22 cellular contexts compared by ENCODE assay signal in the genomic region with DNA sequence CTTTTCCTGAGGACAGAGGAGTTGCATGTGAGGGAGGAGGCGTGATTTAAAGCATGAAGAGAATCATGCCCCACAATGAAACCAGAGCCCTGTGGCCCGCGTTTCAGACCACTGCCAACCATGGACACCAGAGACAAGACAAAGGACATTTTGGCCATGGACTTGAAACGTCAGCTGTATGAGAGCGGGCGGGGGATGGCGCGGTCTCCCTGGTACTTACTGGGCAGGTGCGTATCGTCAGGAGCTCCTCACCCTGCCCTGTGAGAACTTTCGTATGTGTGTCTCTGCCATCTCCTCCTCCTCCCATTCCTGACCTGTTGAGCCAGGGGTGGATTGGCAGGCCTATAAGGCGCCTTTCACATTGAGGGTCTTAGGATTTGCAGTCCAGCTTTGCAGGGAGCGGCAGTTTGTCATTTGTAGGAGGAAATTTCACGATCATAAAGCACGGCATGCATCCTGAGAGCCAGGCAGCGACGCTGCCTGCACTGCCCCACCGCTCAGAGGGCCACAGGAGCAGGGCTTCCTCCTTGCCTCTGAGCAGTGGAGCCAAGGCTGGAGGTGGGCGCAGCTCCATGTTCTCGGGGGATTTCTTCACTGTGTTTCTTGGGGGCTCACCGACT.
"Had no signal": no experiment of that assay in that cellular context is flagged by ENCODE, and none has a peak within 500 bp of the region (broad histone marks: within the 10 kb centered on the region; RNA-seq: fewer than 3 reads in every experiment).

No MANE protein-coding gene starts in this region.

- H3K9me3 ChIP-seq: esophagus squamous epithelium, pancreas, prostate gland, sigmoid colon, stomach, tibial artery, upper lobe of right lung had no signal

- H3K4me3 Mint-ChIP-seq: activated naive CD4-positive, alpha-beta T cell treated with anti-CD3 and anti-CD28 coated beads, Interleukin-2, amount 10 ng/mL, durations not matched to agents 7 days and 5 days; dendritic cell treated with granulocyte-macrophage colony-stimulating factor and Interleukin-4, amounts not matched to agents 40 ng/mL and 50 ng/mL, for 4 days; nephron; stimulated activated memory B cell treated with anti-CD40 and anti-IgM and Interleukin-4, amounts not matched to agents 10 μg/mL and 1 μg/mL and 100 μg/mL, for 72 hours had no signal

- H3K27ac ChIP-seq: epithelial cell of prostate, esophagus squamous epithelium, pancreas, prostate gland, sigmoid colon, stomach, tibial artery, upper lobe of right lung had no signal

- H3K4me1 ChIP-seq: pancreas, prostate gland, sigmoid colon, stomach, tibial artery, upper lobe of right lung had no signal

- DNase-seq: activated CD4-positive, alpha-beta T cell treated with anti-CD3 and anti-CD28 coated beads for 4 hours; activated CD4-positive, alpha-beta T cell treated with anti-CD3 and anti-CD28 coated beads, Interleukin-2, amount 50 U/mL, for 48 hours; activated CD8-positive, alpha-beta memory T cell treated with anti-CD3 and anti-CD28 coated beads, Interleukin-2, amount 50 U/mL, for 4 hours; activated naive CD4-positive, alpha-beta T cell treated with anti-CD3 and anti-CD28 coated beads, Interleukin-2, amount 10 ng/mL, durations not matched to agents 7 days and 5 days; amygdala; caudate nucleus; esophagus squamous epithelium; foreskin melanocyte; left ventricle myocardium superior; mammary epithelial cell; pancreas; sigmoid colon; small intestine; stimulated activated CD4-positive, alpha-beta T cell treated with anti-CD3 and anti-CD28 coated beads, Interleukin-4, amount 100 ng/mL, for 24 hours; stomach; tibial artery; upper lobe of right lung had no signal

- H3K4me3 ChIP-seq: esophagus squamous epithelium, pancreas, prostate gland, sigmoid colon, stomach, tibial artery, upper lobe of right lung had no signal

- H3K27me3 ChIP-seq: esophagus squamous epithelium, pancreas, sigmoid colon, stomach, tibial artery, upper lobe of right lung had no signal

- H3K9me3 Mint-ChIP-seq: activated naive CD4-positive, alpha-beta T cell treated with anti-CD3 and anti-CD28 coated beads, Interleukin-2, amount 10 ng/mL, durations not matched to agents 7 days and 5 days; dendritic cell treated with granulocyte-macrophage colony-stimulating factor and Interleukin-4, amounts not matched to agents 40 ng/mL and 50 ng/mL, for 4 days; nephron; stimulated activated memory B cell treated with anti-CD40 and anti-IgM and Interleukin-4, amounts not matched to agents 10 μg/mL and 1 μg/mL and 100 μg/mL, for 72 hours had no signal

- H3K27me3 Mint-ChIP-seq: activated naive CD4-positive, alpha-beta T cell treated with anti-CD3 and anti-CD28 coated beads, Interleukin-2, amount 10 ng/mL, durations not matched to agents 7 days and 5 days; dendritic cell treated with granulocyte-macrophage colony-stimulating factor and Interleukin-4, amounts not matched to agents 40 ng/mL and 50 ng/mL, for 4 days; stimulated activated memory B cell treated with anti-CD40 and anti-IgM and Interleukin-4, amounts not matched to agents 10 μg/mL and 1 μg/mL and 100 μg/mL, for 72 hours had no signal

- H3K27ac Mint-ChIP-seq: dendritic cell treated with granulocyte-macrophage colony-stimulating factor and Interleukin-4, amounts not matched to agents 40 ng/mL and 50 ng/mL, for 4 days; nephron; stimulated activated memory B cell treated with anti-CD40 and anti-IgM and Interleukin-4, amounts not matched to agents 10 μg/mL and 1 μg/mL and 100 μg/mL, for 72 hours had no signal

- H3K4me1 Mint-ChIP-seq: activated naive CD4-positive, alpha-beta T cell treated with anti-CD3 and anti-CD28 coated beads, Interleukin-2, amount 10 ng/mL, durations not matched to agents 7 days and 5 days; nephron; stimulated activated memory B cell treated with anti-CD40 and anti-IgM and Interleukin-4, amounts not matched to agents 10 μg/mL and 1 μg/mL and 100 μg/mL, for 72 hours had no signal

- ATAC-seq: left ventricle myocardium superior; pancreas; stimulated activated memory B cell treated with anti-CD40 and anti-IgM and Interleukin-4, amounts not matched to agents 10 μg/mL and 1 μg/mL and 100 μg/mL, for 72 hours; upper lobe of right lung had no signal
